ENCODE assay signal across 2 cellular contexts in the genomic region with DNA sequence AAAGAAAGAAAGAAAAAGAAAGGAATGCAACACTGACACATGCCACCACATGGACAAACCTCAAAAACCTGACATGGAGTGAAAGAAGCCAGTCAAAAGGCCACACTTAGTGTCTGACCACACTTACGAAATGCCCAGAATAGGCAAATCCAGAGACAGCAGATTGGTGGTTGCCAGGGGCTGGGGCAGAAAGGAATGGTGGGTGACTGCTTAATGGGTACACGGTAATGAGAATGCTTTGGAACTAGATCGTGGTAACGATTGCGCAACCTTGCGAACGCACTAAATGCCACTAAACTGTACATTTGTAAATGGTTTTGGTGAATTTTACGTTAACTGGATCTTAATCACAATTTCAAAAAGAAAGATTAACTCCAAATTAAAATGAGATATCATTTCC.
TF ChIP-seq lines count a peak whose summit lies in the region.

No MANE protein-coding gene starts in this region.

TF ChIP-seq in IMR-90, 13 proteins besides CTCF, POLR2A, EP300 and RAD21:
- no peak for TF ChIP-seq MAZ (IDR thresholded peaks at IDR 0.05; ENCODE audit: borderline replicate concordance, low read depth, low read length)
- peak; percentile 97 for TF ChIP-seq CEBPB (IDR thresholded peaks at IDR 0.05; ENCODE audit: low read depth, low read length)
- no peak for TF ChIP-seq BHLHE40 (IDR thresholded peaks at IDR 0.05; ENCODE audit: low read depth, low read length)
- TF ChIP-seq RCOR1 (IDR thresholded peaks at IDR 0.05; ENCODE audit: insufficient replicate concordance, low read length) = no peak
- TF ChIP-seq NFE2L2 (IDR thresholded peaks at IDR 0.05; ENCODE audit: low read depth, low read length) = no peak

TF ChIP-seq in H1, 55 proteins besides CTCF, POLR2A, EP300 and RAD21:
- TF ChIP-seq NRF1 (IDR thresholded peaks at IDR 0.05; ENCODE audit: low read depth, low read length) (no peak), CEBPB (IDR thresholded peaks at IDR 0.05; ENCODE audit: low read depth, low read length) (peak; percentile 99)
